9 cellular contexts compared by ENCODE assay signal in the genomic region with DNA sequence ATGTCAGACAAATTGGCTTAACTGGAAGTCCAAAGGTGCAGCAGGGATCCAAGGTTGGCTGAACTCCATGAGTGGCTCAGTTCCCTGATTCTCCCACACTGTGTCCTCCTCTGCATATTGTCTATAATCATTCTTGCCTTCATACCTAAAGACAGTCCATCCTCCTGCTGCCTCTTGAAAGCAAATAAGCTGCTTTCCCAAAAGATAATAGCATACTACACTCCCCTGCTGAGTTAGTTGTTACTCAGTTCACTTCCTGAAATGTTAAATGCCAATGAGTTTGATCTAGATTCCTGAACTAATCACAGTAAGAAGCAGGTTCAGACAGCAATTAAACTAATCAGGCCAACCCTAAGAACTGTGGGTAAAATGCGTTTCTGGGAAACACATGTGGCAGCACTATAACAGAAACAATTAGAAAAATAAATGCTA. TPM values are rescaled to one million over a fixed set of nuclear protein-coding genes. Genes with fewer than 3 reads are reported as not detected.
DNase-seq lines count a peak whose midpoint lies in the region; ATAC-seq and TF ChIP-seq lines count a peak whose summit lies in the region.
"Had no signal": no experiment of that assay in that cellular context is flagged by ENCODE, and none has a peak within 500 bp of the region (broad histone marks: within the 10 kb centered on the region; RNA-seq: fewer than 3 reads in every experiment).

No MANE protein-coding gene starts in this region.

- no peaks in the 10 kb centered on the region for H3K36me3 ChIP-seq in CD8-positive, alpha-beta memory T cell (ENCODE audit: insufficient read depth, low read length)
- H3K36me3 ChIP-seq in muscle layer of duodenum (ENCODE audit: control insufficient read depth in 1 of 2, insufficient read depth in 2 of 2, low read length in 2 of 2) (no peaks in the 10 kb centered on the region), gastrocnemius medialis (no peaks in the 10 kb centered on the region), sigmoid colon (no peaks in the 10 kb centered on the region)

- H3K4me1 Mint-ChIP-seq in CD8-positive, alpha-beta memory T cell = peaks cover 54 to 67% (median 62%) of the 10 kb centered on the region in 3 donors

- no peak for TF ChIP-seq EP300 in sigmoid colon (IDR thresholded peaks at IDR 0.05)

- CTCF ChIA-PET in CD8-positive, alpha-beta memory T cell (lab: Charles Lee) = interaction anchor here (2.1 kb wide), 1 partner anchor 38 kb away, joined by 4 read pairs; a partner anchor contains a TSS

- ATAC-seq in gastrocnemius medialis (no peak), HG03354 (IDR thresholded peaks at IDR 0.05; ENCODE audit: poor library complexity, severe bottlenecking, unreplicated experiment) (no peak)

- no peak overlapping the region for H3K27ac ChIP-seq in CD8-positive, alpha-beta memory T cell (ENCODE audit: low read depth, low read length)
- H3K27ac ChIP-seq in muscle layer of duodenum (ENCODE audit: low read length) (peak overlapping the region; percentile 41), gastrocnemius medialis (no peak overlapping the region), sigmoid colon (peak overlapping the region in 1 of 4 donors; percentile 81)

- no peaks in the 10 kb centered on the region for H3K27me3 Mint-ChIP-seq in CD8-positive, alpha-beta memory T cell

- peaks cover 0 to 37% (median 3%) of the 10 kb centered on the region in 3 donors for H3K36me3 Mint-ChIP-seq in CD8-positive, alpha-beta memory T cell

- DNase-seq in CD8-positive, alpha-beta memory T cell = peak in 1 of 5 donors; percentile 0
- peak; percentile 63 for DNase-seq in KBM-7
- peak; percentile 2 for DNase-seq in astrocyte of the spinal cord (ENCODE audit: low read depth, low spot score)
- DNase-seq in gastrocnemius medialis = no peak
- DNase-seq in HuH-7.5 (ENCODE audit: low spot score) = no peak
- DNase-seq in sigmoid colon = no peak
- DNase-seq: activated CD8-positive, alpha-beta memory T cell treated with anti-CD3 and anti-CD28 coated beads, Interleukin-2, amount 50 U/mL, for 48 hours had no signal

- H3K9me3 ChIP-seq in CD8-positive, alpha-beta memory T cell (ENCODE audit: low read length) = no peaks in the 10 kb centered on the region
- H3K9me3 ChIP-seq in muscle layer of duodenum (ENCODE audit: control insufficient read depth in 1 of 2, low read length in 2 of 2) (no peaks in the 10 kb centered on the region), gastrocnemius medialis (no peaks in the 10 kb centered on the region), sigmoid colon (no peaks in the 10 kb centered on the region)

- 52 to 61% methylated on average over 1 of the region's 1 CpG for WGBS in sigmoid colon, 2 donors

- in situ Hi-C loops in KBM-7 (cut with MboI; ENCODE audit: low pct_unique_long_range_greater_than_20kb, low sequenced_read_pairs) (no loop called here), astrocyte of the spinal cord (cut with HindIII; ENCODE audit: low sequenced_read_pairs) (no loop called here), gastrocnemius medialis (cut with MboI; ENCODE audit: low sequenced_read_pairs in 4 of 4) (no loop called here)

- H3K4me3 Mint-ChIP-seq in CD8-positive, alpha-beta memory T cell = peak overlapping the region; percentile 82 to 95 (median 90)

- no peak for TF ChIP-seq POLR2A in gastrocnemius medialis (IDR thresholded peaks at IDR 0.05)
- no peak for TF ChIP-seq POLR2A in sigmoid colon (IDR thresholded peaks at IDR 0.05)

- H3K27me3 ChIP-seq in CD8-positive, alpha-beta memory T cell (ENCODE audit: insufficient read depth, low read length, poor library complexity, severe bottlenecking) = no peaks in the 10 kb centered on the region
- H3K27me3 ChIP-seq in muscle layer of duodenum (ENCODE audit: low read depth, low read length) = no peaks in the 10 kb centered on the region
- H3K27me3 ChIP-seq in gastrocnemius medialis = peaks cover 0 to 5% (median 0%) of the 10 kb centered on the region in 3 donors
- H3K27me3 ChIP-seq in sigmoid colon = no peaks in the 10 kb centered on the region

- peaks cover 51% of the 10 kb centered on the region for H3K4me1 ChIP-seq in CD8-positive, alpha-beta memory T cell (ENCODE audit: insufficient read depth, low read length)
- H3K4me1 ChIP-seq in muscle layer of duodenum (ENCODE audit: control insufficient read depth in 1 of 2, insufficient read depth in 2 of 2, low read length in 2 of 2) = peaks cover 25 to 32% of the 10 kb centered on the region in 2 donors
- peaks cover 14 to 33% of the 10 kb centered on the region in 2 donors for H3K4me1 ChIP-seq in gastrocnemius medialis
- H3K4me1 ChIP-seq in sigmoid colon = peaks cover 0 to 45% (median 38%) of the 10 kb centered on the region in 4 donors

- intact Hi-C loops in gastrocnemius medialis (cut with DNase I; ENCODE audit: low total_unique reads) (no loop called here), sigmoid colon (cut with DNase I) (no loop called here)

- H3K9me3 Mint-ChIP-seq in CD8-positive, alpha-beta memory T cell = no peaks in the 10 kb centered on the region

- no peak for TF ChIP-seq CTCF in astrocyte of the spinal cord (IDR thresholded peaks at IDR 0.05; ENCODE audit: low read depth, low read length)
- TF ChIP-seq CTCF in gastrocnemius medialis (IDR thresholded peaks at IDR 0.05 in 4 of 5, conservative IDR thresholded peaks at IDR 0.05 in 1 of 5) = no peak
- no peak for TF ChIP-seq CTCF in sigmoid colon (IDR thresholded peaks at IDR 0.05)

- peak overlapping the region; percentile 90 for H3K4me3 ChIP-seq in CD8-positive, alpha-beta memory T cell (ENCODE audit: low read length)
- no peak overlapping the region for H3K4me3 ChIP-seq in astrocyte of the spinal cord (ENCODE audit: low read depth, low read length)
- peak overlapping the region in 1 of 2 donors; percentile 32 for H3K4me3 ChIP-seq in muscle layer of duodenum (ENCODE audit: low read depth in 1 of 2, low read length in 2 of 2)
- no peak overlapping the region for H3K4me3 ChIP-seq in gastrocnemius medialis
- no peak overlapping the region for H3K4me3 ChIP-seq in sigmoid colon

- H3K27ac Mint-ChIP-seq in CD8-positive, alpha-beta memory T cell = peak overlapping the region in 6 of 8 donors; percentile 20 to 93 (median 65)

- POLR2A ChIA-PET in CD8-positive, alpha-beta memory T cell (lab: Charles Lee) = interaction anchor here (8.0 kb wide), 1 partner anchor 37 kb away, joined by 177 read pairs; a partner anchor contains a TSS

RNA-seq across cellular contexts. Expression of a gene that starts 51.0 kb away (rescaled TPM):
- 10 to 100 TPM; 27.3 to 28.4 TPM for total RNA-seq in CD8-positive, alpha-beta memory T cell
- polyA plus RNA-seq in CD8-positive, alpha-beta memory T cell = 31.6 TPM
- total RNA-seq in gastrocnemius medialis (10 to 100 TPM; 17.0 to 35.4 (median 28.7) TPM), sigmoid colon (10 to 100 TPM; 36.0 to 61.4 (median 50.6) TPM)
- polyA plus RNA-seq in sigmoid colon = 10 to 100 TPM; 19.2 to 26.6 (median 21.5) TPM

Comparison
In these comparisons a context has a peak if more than half of its experiments do, and no peak if none do; other contexts are left out.
1. DNase-seq: peak in KBM-7 (single experiment) and astrocyte of the spinal cord (single experiment); none in gastrocnemius medialis (0 of 2), HuH-7.5 (single experiment) and sigmoid colon (single experiment).